10 cellular contexts compared by ENCODE assay signal in genomic region chr20:38324159-38324558, GRCh38. TPM values are rescaled to one million over a fixed set of nuclear protein-coding genes. Genes with fewer than 3 reads are reported as not detected.
"Had no signal": no experiment of that assay in that cellular context is flagged by ENCODE, and none has a peak within 500 bp of the region (broad histone marks: within the 10 kb centered on the region; RNA-seq: fewer than 3 reads in every experiment).

No MANE protein-coding gene starts in this region.

- DNase-seq: GM23248, GOT3, H7, IMR-90, KG1 had no signal

- H3K9ac ChIP-seq: GM23248 had no signal

- H3K9me3 ChIP-seq: HAP-1 had no signal

- H3K27ac ChIP-seq: GM23248, HL-60 had no signal

- H3K4me3 ChIP-seq: GM23248, HAP-1, K562 had no signal

- H3K36me3 ChIP-seq: HAP-1 had no signal

- H3K4me1 ChIP-seq: HAP-1 had no signal

- H2AFZ ChIP-seq: GM23248 had no signal

- ATAC-seq: HCT116, K562 had no signal

RNA-seq across cellular contexts. Expression of gene BPI, which starts 20.2 kb away (rescaled TPM):
- total RNA-seq: GM23248, H7, HT1080, IMR-90, K562 had no signal
- polyA plus RNA-seq: K562 had no signal

RNA-seq across cellular contexts. Expression of gene LBP, which starts 22.1 kb away (rescaled TPM):
- total RNA-seq: GM23248, HT1080, IMR-90 had no signal
- polyA plus RNA-seq: GM23248, IMR-90 had no signal
